Comparison of ENCODE assay signal across 8 cellular contexts in the genomic region with DNA sequence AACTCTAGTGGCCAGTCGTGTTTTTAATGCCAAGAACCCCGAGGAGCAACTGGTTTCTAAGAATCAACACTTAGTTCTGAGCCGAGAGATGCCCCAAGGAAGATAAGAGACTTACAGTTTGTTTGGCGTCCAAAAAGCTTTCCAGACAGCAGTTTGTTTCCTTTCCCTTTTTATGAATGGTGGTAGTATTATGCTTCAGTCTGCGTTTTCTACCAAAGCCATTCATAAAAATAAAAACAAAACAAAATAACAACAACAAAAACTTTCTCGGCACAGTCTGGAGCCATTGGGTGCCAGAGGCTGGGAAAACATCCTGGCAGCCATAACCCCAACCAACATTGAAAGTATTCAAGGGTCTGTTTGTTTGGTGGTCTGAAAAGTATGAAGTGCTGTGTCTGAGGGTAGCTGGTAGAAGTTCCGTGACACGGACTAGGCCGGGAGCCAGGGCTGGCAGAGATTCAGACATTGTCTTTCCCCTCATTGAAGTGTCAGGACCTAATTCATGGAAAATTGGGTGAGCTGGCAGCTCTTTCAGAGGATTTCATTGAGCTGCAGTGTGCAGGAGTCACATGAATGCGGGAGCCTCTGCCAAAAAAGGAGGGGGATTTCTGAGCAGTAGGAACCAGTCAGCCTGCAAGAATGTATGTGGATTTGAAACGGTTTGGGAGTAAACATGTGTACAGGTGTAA.
DNase-seq lines count a peak whose midpoint lies in the region; ATAC-seq and TF ChIP-seq lines count a peak whose summit lies in the region.

No MANE protein-coding gene starts in this region.

- no peaks in the 10 kb centered on the region for H3K36me3 ChIP-seq in body of pancreas (replicated peaks in 1 of 2; ENCODE audit: insufficient read depth in 1 of 2, low read depth in 2 of 2)
- H3K36me3 ChIP-seq in smooth muscle cell (ENCODE audit: low read depth), result no peaks in the 10 kb centered on the region

- H3F3A ChIP-seq in smooth muscle cell (ENCODE audit: low read depth), result peaks cover 52% of the 10 kb centered on the region

- peak overlapping the region; percentile 79 for H3K9ac ChIP-seq in smooth muscle cell (ENCODE audit: low read depth)

- peak overlapping the region; percentile 72 for H3K4me3 Mint-ChIP-seq in HFFc6

- peaks cover 6% of the 10 kb centered on the region for H3K27me3 Mint-ChIP-seq in HFFc6 (ENCODE audit: insufficient read depth)

- H4K20me1 ChIP-seq in smooth muscle cell (ENCODE audit: low read depth), result no peaks in the 10 kb centered on the region

- H3K79me2 ChIP-seq in smooth muscle cell (ENCODE audit: low read depth), result peaks cover 29% of the 10 kb centered on the region

- peak in 1 of 3 donors; percentile 7 for TF ChIP-seq POLR2A in body of pancreas (IDR thresholded peaks at IDR 0.05)

- peak overlapping the region; percentile 70 for H3K4me2 ChIP-seq in smooth muscle cell

- WGBS in body of pancreas, 2 donors, result 20 to 27% methylated on average over 11 of the region's 11 CpGs
- WGBS in smooth muscle cell (ENCODE audit: low lambda C conversion rate), result 7% methylated on average over 11 of the region's 11 CpGs

- H3K4me1 Mint-ChIP-seq in HFFc6 (ENCODE audit: low read depth), result peaks cover 100% of the 10 kb centered on the region

- H3K4me1 ChIP-seq in body of pancreas (no peaks in the 10 kb centered on the region), smooth muscle cell (ENCODE audit: low read depth) (peaks cover 25% of the 10 kb centered on the region)

- peaks cover 50% of the 10 kb centered on the region for H3K36me3 Mint-ChIP-seq in HFFc6 (ENCODE audit: low read depth)

- TF ChIP-seq CTCF in HFFc6 (IDR thresholded peaks at IDR 0.05) (no peak), body of pancreas (IDR thresholded peaks at IDR 0.05) (no peak), smooth muscle cell (IDR thresholded peaks at IDR 0.05; ENCODE audit: borderline replicate concordance, insufficient read depth, poor library complexity, severe bottlenecking) (no peak)

- H3K4me3 ChIP-seq in body of pancreas (no peak overlapping the region), smooth muscle cell (no peak overlapping the region)

- H3K9me3 ChIP-seq in body of pancreas, result no peaks in the 10 kb centered on the region
- H3K9me3 ChIP-seq in smooth muscle cell (replicated peaks; ENCODE audit: low read depth), result no peaks in the 10 kb centered on the region

- peak; percentile 88 for ATAC-seq in body of pancreas
- ATAC-seq in GM19023 (IDR thresholded peaks at IDR 0.05; ENCODE audit: unreplicated experiment), result no peak

- peak overlapping the region; percentile 96 for H3K27ac Mint-ChIP-seq in HFFc6

- H2AFZ ChIP-seq in smooth muscle cell (ENCODE audit: low read depth), result no peak overlapping the region

- H3K27me3 ChIP-seq in body of pancreas (no peaks in the 10 kb centered on the region), smooth muscle cell (ENCODE audit: low read depth) (no peaks in the 10 kb centered on the region)

- DNase-seq in HFFc6 (peak; percentile 89), body of pancreas (peak; percentile 58 to 84 (median 74)), inferior parietal cortex (ENCODE audit: extremely low spot score) (peak; percentile 36), smooth muscle cell (lab: John Stamatoyannopoulos, UW; ENCODE audit: unreplicated experiment) (peak; percentile 25), NOMO-1 (lab: John Stamatoyannopoulos, UW; ENCODE audit: unreplicated experiment in 2 of 2) (no peak), SW480 (ENCODE audit: low spot score) (no peak), SIG-M5 (lab: John Stamatoyannopoulos, UW) (no peak)

- intact Hi-C loops in body of pancreas (cut with DNase I), result no loop called here

- no peaks in the 10 kb centered on the region for H3K9me3 Mint-ChIP-seq in HFFc6

- H3K27ac ChIP-seq in body of pancreas (peak overlapping the region in 3 of 4 donors; percentile 50 to 79 (median 60)), smooth muscle cell (ENCODE audit: low read depth) (peak overlapping the region; percentile 96)

Comparison
In these comparisons a context has a peak if more than half of its experiments do, and no peak if none do; other contexts are left out.
1. DNase-seq: peak in HFFc6 (single experiment), body of pancreas (4 of 4), inferior parietal cortex (single experiment) and smooth muscle cell (single experiment); none in NOMO-1 (0 of 2), SW480 (single experiment) and SIG-M5 (single experiment).